Comparison of ENCODE assay signal across 8 cellular contexts in the genomic region with DNA sequence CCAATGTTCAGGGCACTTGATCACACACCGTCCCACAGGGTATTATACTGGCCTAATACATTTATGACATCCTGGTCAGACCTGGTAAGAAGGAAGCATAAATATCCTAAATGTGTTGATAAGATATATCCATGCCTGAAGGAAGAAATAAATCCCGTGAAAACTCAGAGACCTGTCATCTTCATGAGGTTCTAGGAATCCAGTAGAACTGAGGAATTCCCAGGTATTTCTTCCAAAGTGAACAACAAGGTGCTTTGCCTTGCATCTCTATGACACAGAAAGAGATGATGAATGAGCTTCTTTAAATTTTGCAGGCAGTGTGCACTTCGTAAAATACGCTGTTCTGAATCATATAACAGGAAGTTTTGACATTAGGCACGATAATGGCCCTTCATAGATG.
"Had no signal": no experiment of that assay in that cellular context is flagged by ENCODE, and none has a peak within 500 bp of the region (broad histone marks: within the 10 kb centered on the region; RNA-seq: fewer than 3 reads in every experiment).

No MANE protein-coding gene starts in this region.

- H3K4me1 ChIP-seq: HAP-1 had no signal

- H3K9me3 ChIP-seq: HAP-1 had no signal

- H3K9ac ChIP-seq: GM23248 had no signal

- H3K36me3 ChIP-seq: HAP-1 had no signal

- H3K4me2 ChIP-seq: GM23338 had no signal

- DNase-seq: GM23248, GOT3, H7, H9, HCEC 1CT, HFFc6 had no signal

- H3K4me3 ChIP-seq: GM23248, GM23338, HAP-1 had no signal

- H3K27ac ChIP-seq: GM23248 had no signal

- H2AFZ ChIP-seq: GM23248, GM23338 had no signal
